8 cellular contexts compared by ENCODE assay signal in genomic region chr1:202192770-202193613, GRCh38. TPM values are rescaled to one million over a fixed set of nuclear protein-coding genes. Genes with fewer than 3 reads are reported as not detected.
DNase-seq lines count a peak whose midpoint lies in the region; ATAC-seq lines count a peak whose summit lies in the region.

No MANE protein-coding gene starts in this region.

- H3K9me3 ChIP-seq in duodenal mucosa (ENCODE audit: control insufficient read depth in 1 of 2, low read length in 2 of 2) (no peaks in the 10 kb centered on the region), mesenchymal stem cell (ENCODE audit: control insufficient read depth, low read length) (no peaks in the 10 kb centered on the region)

- no peak overlapping the region for H2AK5ac ChIP-seq in mesenchymal stem cell (ENCODE audit: low read length, severe bottlenecking)

- no peak overlapping the region for H4K91ac ChIP-seq in mesenchymal stem cell (ENCODE audit: low read length)

- H4K8ac ChIP-seq in mesenchymal stem cell (ENCODE audit: low read length), result no peak overlapping the region

- H3K4me1 ChIP-seq in duodenal mucosa (ENCODE audit: control insufficient read depth in 1 of 2, insufficient read depth in 2 of 2, low read length in 2 of 2), result peaks cover 23 to 24% of the 10 kb centered on the region in 2 donors
- H3K4me1 ChIP-seq in mesenchymal stem cell (ENCODE audit: control insufficient read depth, insufficient read depth, low read depth, low read length), result peaks cover 14% of the 10 kb centered on the region

- no peak overlapping the region for H2AFZ ChIP-seq in mesenchymal stem cell (ENCODE audit: low read depth, low read length)

- H3K4me3 ChIP-seq in duodenal mucosa (ENCODE audit: low read depth in 1 of 2, low read length in 2 of 2) (peak overlapping the region; percentile 17 to 36), mesenchymal stem cell (ENCODE audit: insufficient read depth in 1 of 2, low read depth in 1 of 2, low read length in 2 of 2) (no peak overlapping the region)

- no peak overlapping the region for H3K4ac ChIP-seq in mesenchymal stem cell (ENCODE audit: low read depth in 1 of 2, low read length in 2 of 2)

- H3K27me3 ChIP-seq in duodenal mucosa (ENCODE audit: control insufficient read depth in 1 of 2, insufficient read depth in 2 of 2, low read length in 2 of 2) (peaks cover 6 to 11% of the 10 kb centered on the region in 2 donors), mesenchymal stem cell (ENCODE audit: control insufficient read depth in 1 of 2, insufficient read depth in 1 of 2, low read length in 2 of 2) (peaks cover 46 to 77% of the 10 kb centered on the region in 2 experiments)

- no peak overlapping the region for H3K9ac ChIP-seq in duodenal mucosa (ENCODE audit: low read depth in 1 of 2, low read length in 2 of 2)
- H3K9ac ChIP-seq in mesenchymal stem cell (ENCODE audit: low read length), result no peak overlapping the region

- no peak for DNase-seq in Right ventricle myocardium inferior (ENCODE audit: missing footprints)
- no peak for DNase-seq in cardiac septum (ENCODE audit: low spot score)
- peak; percentile 9 to 53 for DNase-seq in NCI-H1930 (lab: John Stamatoyannopoulos, UW)
- peak; percentile 56 for DNase-seq in activated CD4-positive, alpha-beta T cell treated with anti-CD3 and anti-CD28 coated beads, Interleukin-2, amount 50 U/mL, for 1 hour
- DNase-seq in mesenchymal stem cell, result peak; percentile 52
- DNase-seq in stimulated activated CD8-positive, alpha-beta memory T cell treated with anti-CD3 and anti-CD28 coated beads, Interleukin-4, amount 100 ng/mL, for 1 hour (ENCODE audit: low read depth in 2 of 2, low spot score in 1 of 2), result peak; percentile 22 to 30

- H3K18ac ChIP-seq in mesenchymal stem cell (ENCODE audit: low read depth in 1 of 2, low read length in 2 of 2), result no peak overlapping the region

- H3K79me1 ChIP-seq in mesenchymal stem cell (replicated peaks; ENCODE audit: low read length, poor library complexity, severe bottlenecking), result no peaks in the 10 kb centered on the region

- intact Hi-C loops in Right ventricle myocardium inferior (cut with DNase I) (loop anchor here (1.0 kb wide), 1 partner anchor 122 kb away; no protein-coding TSS in a partner anchor), cardiac septum (cut with DNase I) (loop anchor here (1.0 to 5.0 kb wide), 2 partner anchors 44 to 122 kb away; no protein-coding TSS in a partner anchor)

- no peak overlapping the region for H2BK120ac ChIP-seq in mesenchymal stem cell (ENCODE audit: low read depth, low read length)

- H2BK5ac ChIP-seq in mesenchymal stem cell (ENCODE audit: low read depth, low read length, poor library complexity, severe bottlenecking), result no peak overlapping the region

- 31% methylated on average over 18 of the region's 18 CpGs for WGBS in mesenchymal stem cell

- ATAC-seq in Right ventricle myocardium inferior (peak; percentile 73), HG03565 (IDR thresholded peaks at IDR 0.05; ENCODE audit: unreplicated experiment) (no peak)

- no peak overlapping the region for H3K14ac ChIP-seq in mesenchymal stem cell (ENCODE audit: low read length in 2 of 2)

- no peaks in the 10 kb centered on the region for H3K36me3 ChIP-seq in duodenal mucosa (ENCODE audit: control insufficient read depth in 1 of 2, insufficient read depth in 2 of 2, low read length in 2 of 2)
- no peaks in the 10 kb centered on the region for H3K36me3 ChIP-seq in mesenchymal stem cell (ENCODE audit: control insufficient read depth in 1 of 2, insufficient read depth in 2 of 2, low read depth in 1 of 2, low read length in 2 of 2)

- no peak overlapping the region for H2BK12ac ChIP-seq in mesenchymal stem cell (ENCODE audit: low read length in 2 of 2)

- H3K27ac ChIP-seq in duodenal mucosa (ENCODE audit: low read depth, low read length) (no peak overlapping the region), mesenchymal stem cell (ENCODE audit: low read length, poor library complexity, severe bottlenecking) (no peak overlapping the region)

- no peak overlapping the region for H3K23ac ChIP-seq in mesenchymal stem cell (ENCODE audit: low read length in 2 of 2)

- no peak overlapping the region for H2BK15ac ChIP-seq in mesenchymal stem cell (ENCODE audit: low read depth, poor library complexity, severe bottlenecking)

- H3K4me2 ChIP-seq in mesenchymal stem cell (ENCODE audit: low read length, poor library complexity, severe bottlenecking), result peak overlapping the region; percentile 78

RNA-seq across cellular contexts. Expression of gene LGR6, which starts 0.6 kb away (rescaled TPM):
- total RNA-seq in Right ventricle myocardium inferior (4.1 TPM), cardiac septum (0.86 TPM)
- polyA plus RNA-seq in mesenchymal stem cell (2013, experiment 1 of 2), result not detected
- not detected for polyA plus RNA-seq in mesenchymal stem cell (2013, experiment 2 of 2)

RNA-seq across cellular contexts. Expression of gene PTPN7, which starts 32.6 kb away (rescaled TPM):
- total RNA-seq in Right ventricle myocardium inferior (0.51 TPM), cardiac septum (1.2 TPM)
- not detected for polyA plus RNA-seq in mesenchymal stem cell (2013, experiment 1 of 2)
- polyA plus RNA-seq in mesenchymal stem cell (2013, experiment 2 of 2), result 0.15 TPM

RNA-seq across cellular contexts. Expression of gene ARL8A, which starts 48.5 kb away (rescaled TPM):
- 64.6 TPM for total RNA-seq in Right ventricle myocardium inferior
- 74.5 TPM for total RNA-seq in cardiac septum
- 48.3 TPM for polyA plus RNA-seq in mesenchymal stem cell (2013, experiment 1 of 2)
- 47.5 TPM for polyA plus RNA-seq in mesenchymal stem cell (2013, experiment 2 of 2)

Comparison
In these comparisons a context has a peak if more than half of its experiments do, and no peak if none do; other contexts are left out.
1. DNase-seq: peak in NCI-H1930 (2 of 2), activated CD4-positive, alpha-beta T cell treated with anti-CD3 and anti-CD28 coated beads, Interleukin-2, amount 50 U/mL, for 1 hour (single experiment), mesenchymal stem cell (single experiment) and stimulated activated CD8-positive, alpha-beta memory T cell treated with anti-CD3 and anti-CD28 coated beads, Interleukin-4, amount 100 ng/mL, for 1 hour (2 of 2); none in Right ventricle myocardium inferior (single experiment) and cardiac septum (single experiment).
2. H3K4me3 ChIP-seq: peak in duodenal mucosa (2 of 2); none in mesenchymal stem cell (0 of 2).